Comparison of ENCODE assay signal across 9 cellular contexts in the genomic region with DNA sequence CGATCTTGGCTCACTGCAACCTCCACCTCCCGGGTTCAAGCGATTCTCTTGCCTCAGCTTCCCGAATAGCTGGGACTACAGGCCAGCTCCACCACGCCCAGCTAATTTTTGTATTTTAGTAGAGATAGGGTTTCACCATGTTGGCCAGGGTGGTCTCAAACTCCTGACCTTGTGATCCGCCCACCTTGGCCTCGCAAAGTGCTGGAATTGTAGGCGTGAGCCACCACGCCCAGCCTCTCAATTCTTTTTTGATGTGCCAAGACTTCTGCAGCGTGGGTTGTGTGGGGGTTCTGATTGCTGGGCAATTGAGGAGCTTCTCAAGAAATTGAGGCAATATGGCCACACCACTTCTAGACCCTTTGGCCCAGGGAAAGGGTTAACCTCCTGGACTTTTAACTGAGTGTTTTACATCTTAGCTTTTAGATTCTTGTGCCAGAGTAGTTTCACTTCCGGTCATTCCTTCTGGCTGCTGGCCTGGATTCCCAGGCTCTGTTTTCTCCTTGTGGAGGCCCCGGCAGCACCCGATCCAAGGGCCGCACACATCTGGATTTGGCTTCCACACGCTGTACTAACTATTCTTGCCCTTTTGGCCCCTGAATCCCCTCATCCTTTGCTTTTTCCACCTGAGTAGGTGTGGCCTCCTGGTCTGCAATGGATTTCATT. TPM values are rescaled to one million over a fixed set of nuclear protein-coding genes. Genes with fewer than 3 reads are reported as not detected.
DNase-seq lines count a peak whose midpoint lies in the region; ATAC-seq and TF ChIP-seq lines count a peak whose summit lies in the region.
"Had no signal": no experiment of that assay in that cellular context is flagged by ENCODE, and none has a peak within 500 bp of the region (broad histone marks: within the 10 kb centered on the region; RNA-seq: fewer than 3 reads in every experiment).

No MANE protein-coding gene starts in this region.

- H3K9me3 ChIP-seq in skeletal muscle satellite cell (replicated peaks; ENCODE audit: low read length): no peaks in the 10 kb centered on the region

- H3K36me3 ChIP-seq in brain microvascular endothelial cell (replicated peaks) (no peaks in the 10 kb centered on the region), skeletal muscle satellite cell (ENCODE audit: insufficient read depth, low read length) (no peaks in the 10 kb centered on the region)

- H3K4me3 Mint-ChIP-seq in CD14-positive monocyte: no peak overlapping the region

- H3K27me3 ChIP-seq in brain microvascular endothelial cell (replicated peaks) (no peaks in the 10 kb centered on the region), skeletal muscle satellite cell (ENCODE audit: control insufficient read depth, insufficient read depth, low read length) (no peaks in the 10 kb centered on the region)

- peak overlapping the region in 3 of 7 donors; percentile 14 to 69 (median 65) for H3K27ac Mint-ChIP-seq in CD14-positive monocyte

- peaks cover 36% of the 10 kb centered on the region for H3K4me1 ChIP-seq in skeletal muscle satellite cell (ENCODE audit: control insufficient read depth, insufficient read depth, low read length)

- peak overlapping the region; percentile 64 for H3K4me2 ChIP-seq in skeletal muscle satellite cell (ENCODE audit: low read length)

- TF ChIP-seq CTCF in brain microvascular endothelial cell (IDR thresholded peaks at IDR 0.05; ENCODE audit: low read depth, low read length, missing control alignments) (no peak), CD14-positive monocyte (IDR thresholded peaks at IDR 0.05) (no peak)

- no peaks in the 10 kb centered on the region for H3K27me3 Mint-ChIP-seq in CD14-positive monocyte (ENCODE audit: low read depth in 3 of 3)

- H3K36me3 Mint-ChIP-seq in CD14-positive monocyte: peaks cover 1 to 12% of the 10 kb centered on the region in 2 donors

- H3K4me3 ChIP-seq in brain microvascular endothelial cell (ENCODE audit: low read depth, low read length) (no peak overlapping the region), skeletal muscle satellite cell (ENCODE audit: low read length) (peak overlapping the region; percentile 15)

- ATAC-seq in GM18870 (IDR thresholded peaks at IDR 0.05; ENCODE audit: unreplicated experiment): no peak

- peaks cover 40% of the 10 kb centered on the region for H3K4me1 Mint-ChIP-seq in CD14-positive monocyte

- intact Hi-C loops in CD14-positive monocyte (cut with micrococcal nuclease): no loop called here

- peaks cover 0 to 7% (median 0%) of the 10 kb centered on the region in 7 donors for H3K9me3 Mint-ChIP-seq in CD14-positive monocyte

- H3K27ac ChIP-seq in brain microvascular endothelial cell: no peak overlapping the region

- in situ Hi-C loops in brain microvascular endothelial cell (cut with HindIII; ENCODE audit: low pct_ligation_motif_present, low sequenced_read_pairs): no loop called here

- DNase-seq in EH (ENCODE audit: low read depth) (peak; percentile 74), brain microvascular endothelial cell (peak; percentile 20), kidney tubule cell (ENCODE audit: low spot score) (peak; percentile 30), GDM1 (lab: John Stamatoyannopoulos, UW) (no peak), NCI-H1092 (lab: John Stamatoyannopoulos, UW) (no peak), CD14-positive monocyte (ENCODE audit: low spot score) (no peak)
- DNase-seq: COR-L47 had no signal

- H3K9ac ChIP-seq in skeletal muscle satellite cell (ENCODE audit: low read depth, low read length): peak overlapping the region; percentile 34

RNA-seq across cellular contexts. Expression of gene SMARCA4, which starts 14.7 kb away (rescaled TPM):
- total RNA-seq in skeletal muscle satellite cell (2012; rRNA removed): 81.4 and 81.5 TPM in 2 replicates
- 1 to 10 TPM; 5.1 to 7.0 TPM for polyA plus RNA-seq in CD14-positive monocyte

RNA-seq across cellular contexts. Expression of gene TIMM29, which starts 46.9 kb away (rescaled TPM):
- total RNA-seq in skeletal muscle satellite cell (2012; rRNA removed): 25.3 and 27.1 TPM in 2 replicates
- polyA plus RNA-seq in CD14-positive monocyte: 10 to 100 TPM; 14.1 to 18.7 TPM

RNA-seq across cellular contexts. Expression of gene YIPF2, which starts 47.1 kb away (rescaled TPM):
- 73.3 and 74.7 TPM in 2 replicates for total RNA-seq in skeletal muscle satellite cell (2012; rRNA removed)
- polyA plus RNA-seq in CD14-positive monocyte: 10 to 100 TPM; 12.3 to 15.5 TPM

Comparison
In these comparisons a context has a peak if more than half of its experiments do, and no peak if none do; other contexts are left out.
1. DNase-seq: peak in EH (single experiment), brain microvascular endothelial cell (single experiment) and kidney tubule cell (single experiment); none in GDM1 (single experiment), NCI-H1092 (single experiment) and CD14-positive monocyte (single experiment).